In genomic region chr12:67659296-67659695, GRCh38 we compare ENCODE assay signal across 18 cellular contexts. TPM values are rescaled to one million over a fixed set of nuclear protein-coding genes. Genes with fewer than 3 reads are reported as not detected.
A peak's percentile ranks its signal among the peaks of the same experiment; 100 is the strongest.
DNase-seq lines count a peak whose midpoint lies in the region; ATAC-seq and TF ChIP-seq lines count a peak whose summit lies in the region.
"Had no signal": no experiment of that assay in that cellular context is flagged by ENCODE, and none has a peak within 500 bp of the region (broad histone marks: within the 10 kb centered on the region; RNA-seq: fewer than 3 reads in every experiment).

No MANE protein-coding gene starts in this region.

- H3K9me3 ChIP-seq in T-helper 17 cell (ENCODE audit: control insufficient read depth, low read length, poor library complexity, severe bottlenecking) (no peaks in the 10 kb centered on the region), smooth muscle cell (replicated peaks; ENCODE audit: low read depth) (no peaks in the 10 kb centered on the region)
- H3K9me3 ChIP-seq: SJSA1 had no signal

- H3K27ac ChIP-seq in smooth muscle cell (ENCODE audit: low read depth), result peak overlapping the region; percentile 88
- H3K27ac ChIP-seq: C4-2B, foreskin keratinocyte, SJSA1 had no signal

- H3K27me3 Mint-ChIP-seq in activated naive CD8-positive, alpha-beta T cell, result no peaks in the 10 kb centered on the region
- H3K27me3 Mint-ChIP-seq in activated naive CD8-positive, alpha-beta T cell treated with anti-CD3 and anti-CD28 coated beads, Interleukin-2, amount 50 U/mL, for 24 hours, result no peaks in the 10 kb centered on the region
- no peaks in the 10 kb centered on the region for H3K27me3 Mint-ChIP-seq in T-helper 17 cell
- peaks cover 0 to 2% (median 0%) of the 10 kb centered on the region in 3 donors for H3K27me3 Mint-ChIP-seq in immature natural killer cell (ENCODE audit: low read depth in 3 of 3)

- H3K4me3 ChIP-seq in smooth muscle cell, result no peak overlapping the region
- H3K4me3 ChIP-seq: K562, SJSA1 had no signal

- peaks cover 91% of the 10 kb centered on the region for H4K20me1 ChIP-seq in smooth muscle cell (ENCODE audit: low read depth)

- H3K9me3 Mint-ChIP-seq in activated naive CD8-positive, alpha-beta T cell (ENCODE audit: low read depth), result no peaks in the 10 kb centered on the region
- H3K9me3 Mint-ChIP-seq in activated naive CD8-positive, alpha-beta T cell treated with anti-CD3 and anti-CD28 coated beads, Interleukin-2, amount 50 U/mL, for 24 hours, result no peaks in the 10 kb centered on the region
- no peaks in the 10 kb centered on the region for H3K9me3 Mint-ChIP-seq in immature natural killer cell

- H2AFZ ChIP-seq in smooth muscle cell (ENCODE audit: low read depth), result no peak overlapping the region

- no peaks in the 10 kb centered on the region for H3K27me3 ChIP-seq in smooth muscle cell (ENCODE audit: low read depth)
- H3K27me3 ChIP-seq: foreskin keratinocyte, SJSA1 had no signal

- H3K4me2 ChIP-seq in smooth muscle cell, result peak overlapping the region; percentile 75

- TF ChIP-seq CTCF in smooth muscle cell (IDR thresholded peaks at IDR 0.05; ENCODE audit: borderline replicate concordance, insufficient read depth, poor library complexity, severe bottlenecking), result no peak

- H3K4me1 Mint-ChIP-seq in activated naive CD8-positive, alpha-beta T cell (ENCODE audit: low read depth), result peaks cover 97% of the 10 kb centered on the region
- H3K4me1 Mint-ChIP-seq in activated naive CD8-positive, alpha-beta T cell treated with anti-CD3 and anti-CD28 coated beads, Interleukin-2, amount 50 U/mL, for 24 hours, result peaks cover 86% of the 10 kb centered on the region
- H3K4me1 Mint-ChIP-seq in T-helper 17 cell, result peaks cover 53% of the 10 kb centered on the region
- peaks cover 93 to 99% of the 10 kb centered on the region in 2 donors for H3K4me1 Mint-ChIP-seq in immature natural killer cell

- H3K36me3 Mint-ChIP-seq in activated naive CD8-positive, alpha-beta T cell, result peaks cover 28% of the 10 kb centered on the region
- peaks cover 54% of the 10 kb centered on the region for H3K36me3 Mint-ChIP-seq in activated naive CD8-positive, alpha-beta T cell treated with anti-CD3 and anti-CD28 coated beads, Interleukin-2, amount 50 U/mL, for 24 hours (ENCODE audit: low read depth)
- H3K36me3 Mint-ChIP-seq in T-helper 17 cell (ENCODE audit: low read depth) (peaks cover 12% of the 10 kb centered on the region), immature natural killer cell (peaks cover 7 to 26% (median 26%) of the 10 kb centered on the region in 3 donors)

- 57% methylated on average over 4 of the region's 4 CpGs for WGBS in smooth muscle cell (ENCODE audit: low lambda C conversion rate)

- H3K36me3 ChIP-seq in smooth muscle cell (ENCODE audit: low read depth), result peaks cover 6% of the 10 kb centered on the region

- peaks cover 36% of the 10 kb centered on the region for H3K4me1 ChIP-seq in smooth muscle cell (ENCODE audit: low read depth)

- ATAC-seq in activated naive CD8-positive, alpha-beta T cell treated with anti-CD3 and anti-CD28 coated beads, Interleukin-2, amount 50 U/mL, for 24 hours, result no peak
- ATAC-seq in T-helper 17 cell, result no peak
- ATAC-seq in HG03342 (IDR thresholded peaks at IDR 0.05; ENCODE audit: unreplicated experiment), result no peak
- ATAC-seq: foreskin keratinocyte, K562 had no signal

- H3K27ac Mint-ChIP-seq in activated naive CD8-positive, alpha-beta T cell, result peak overlapping the region; percentile 47
- H3K27ac Mint-ChIP-seq in activated naive CD8-positive, alpha-beta T cell treated with anti-CD3 and anti-CD28 coated beads, Interleukin-2, amount 50 U/mL, for 24 hours, result no peak overlapping the region
- H3K27ac Mint-ChIP-seq in T-helper 17 cell, result peak overlapping the region; percentile 43
- H3K27ac Mint-ChIP-seq in immature natural killer cell, result peak overlapping the region in 5 of 6 donors; percentile 16 to 85 (median 61)

- peak overlapping the region; percentile 34 for H3K4me3 Mint-ChIP-seq in activated naive CD8-positive, alpha-beta T cell
- H3K4me3 Mint-ChIP-seq in activated naive CD8-positive, alpha-beta T cell treated with anti-CD3 and anti-CD28 coated beads, Interleukin-2, amount 50 U/mL, for 24 hours, result no peak overlapping the region
- no peak overlapping the region for H3K4me3 Mint-ChIP-seq in T-helper 17 cell
- peak overlapping the region in 1 of 5 donors; percentile 33 for H3K4me3 Mint-ChIP-seq in immature natural killer cell

- peak overlapping the region; percentile 29 for H3K9ac ChIP-seq in smooth muscle cell (ENCODE audit: low read depth)

- DNase-seq in activated naive CD8-positive, alpha-beta T cell treated with anti-CD3 and anti-CD28 coated beads, Interleukin-2, amount 50 U/mL, for 24 hours, result no peak
- DNase-seq in T-helper 17 cell (no peak), immature natural killer cell (no peak), smooth muscle cell (lab: John Stamatoyannopoulos, UW; ENCODE audit: unreplicated experiment) (no peak), CD1c-positive myeloid dendritic cell (ENCODE audit: extremely low spot score) (no peak), activated gamma-delta T cell treated with Interleukin-2 at 50 U/mL for 16 hours (no peak)
- DNase-seq: activated CD4-positive, alpha-beta T cell treated with anti-CD3 and anti-CD28 coated beads for 4 hours; activated effector memory CD4-positive, alpha-beta T cell treated with anti-CD3 and anti-CD28 coated beads, Interleukin-2, amount 50 U/mL, for 16 hours; anterior cingulate cortex; foreskin keratinocyte; NCI-H1092 treated with DMSO at 0.1 percent for 48 hours; NCI-H524 treated with DMSO at 0.1 percent for 48 hours; stimulated activated CD4-positive, alpha-beta T cell treated with anti-CD3 and anti-CD28 coated beads, Interleukin-12 subunit alpha, Interleukin-12 subunit beta, amount 100 ng/mL, for 4 hours had no signal

- peaks cover 59% of the 10 kb centered on the region for H3F3A ChIP-seq in smooth muscle cell (ENCODE audit: low read depth)

- peaks cover 95% of the 10 kb centered on the region for H3K79me2 ChIP-seq in smooth muscle cell (ENCODE audit: low read depth)

RNA-seq across cellular contexts. Expression of gene DYRK2, which starts 10.8 kb away (rescaled TPM):
- total RNA-seq in T-helper 17 cell, result 10 to 100 TPM; 85.6 to 88.9 TPM
- polyA plus RNA-seq in immature natural killer cell, result 10 to 100 TPM; 30.4 to 82.4 (median 45.1) TPM
- 44.0 and 65.3 TPM in 2 replicates for total RNA-seq in smooth muscle cell
- 41.6 and 64.1 TPM in 2 replicates for polyA plus RNA-seq in smooth muscle cell
